Comparison of ENCODE assay signal across 8 cellular contexts in genomic region chr19:36014029-36014924, GRCh38. TPM values are rescaled to one million over a fixed set of nuclear protein-coding genes. Genes with fewer than 3 reads are reported as not detected.
DNase-seq lines count a peak whose midpoint lies in the region; ATAC-seq and TF ChIP-seq lines count a peak whose summit lies in the region.

Gene ALKBH6, minus strand, starts transcription at chr19:36014213. Its CDS starts 816 bp downstream, at chr19:36013397.

- H3K36me3 ChIP-seq in IMR-90 (ENCODE audit: control insufficient read depth, insufficient read depth, low read length), result peaks cover 28% of the 10 kb centered on the region

- no peak within 1 kb of the TSS for H2BK120ac ChIP-seq in IMR-90 (ENCODE audit: low read depth, low read length)

- POLR2A ChIA-PET in IMR-90 (lab: Charles Lee; ENCODE audit: unreplicated experiment), result no interaction called here

- CTCF ChIA-PET in IMR-90 (lab: Yijun Ruan, JAX), result no interaction called here

- no peaks in the 10 kb centered on the region for H4K20me1 ChIP-seq in IMR-90 (ENCODE audit: insufficient read depth, low read length)

- H3K18ac ChIP-seq in IMR-90 (ENCODE audit: low read depth, low read length), result no peak within 1 kb of the TSS

- BruUV-seq in IMR-90 (replicated peaks; lab: Mats Ljungman, UMichigan), result no TSS peak

- peak within 1 kb of the TSS; percentile 56 for H2AK5ac ChIP-seq in IMR-90 (ENCODE audit: low read depth, low read length)

- peak within 1 kb of the TSS; percentile 21 to 96 for H4K8ac ChIP-seq in IMR-90 (ENCODE audit: low read depth in 2 of 2, low read length in 2 of 2)

- H3K4me1 ChIP-seq in IMR-90 (ENCODE audit: control insufficient read depth, insufficient read depth, low read length), result peaks cover 7% of the 10 kb centered on the region; the same call in 1 of the 2 replicates
- H3K4me1 ChIP-seq in mononuclear cell (ENCODE audit: insufficient read depth, low read length), result peaks cover 23% of the 10 kb centered on the region

- peak within 1 kb of the TSS; percentile 30 for H3K14ac ChIP-seq in IMR-90 (replicated peaks; ENCODE audit: low read depth, low read length)

- peak within 1 kb of the TSS; percentile 97 for H2AFZ ChIP-seq in IMR-90 (replicated peaks; ENCODE audit: low read length, poor library complexity)

- no peak within 1 kb of the TSS for H2BK20ac ChIP-seq in IMR-90 (ENCODE audit: low read depth, low read length)

- peaks cover 7 to 14% of the 10 kb centered on the region in 2 experiments; a peak in 3 of 4 replicates for H3K79me1 ChIP-seq in IMR-90 (ENCODE audit: low read depth in 1 of 2, low read length in 2 of 2)

- H3K56ac ChIP-seq in IMR-90 (ENCODE audit: extremely low read depth, insufficient read depth, low read length), result peak within 1 kb of the TSS; percentile 92; the same call in 1 of the 2 replicates

- peak; percentile 100 for DNase-seq in DMS 273 (lab: John Stamatoyannopoulos, UW; ENCODE audit: unreplicated experiment)
- peak; percentile 97 for DNase-seq in IMR-90
- peak; percentile 100 for DNase-seq in OCI-M1 (lab: John Stamatoyannopoulos, UW)
- DNase-seq in activated T-cell treated with anti-CD3 and anti-CD28 coated beads for 24 hours (ENCODE audit: low read depth), result peak; percentile 99
- peak; percentile 100 for DNase-seq in epithelial cell of esophagus (ENCODE audit: low read depth)
- peak; percentile 95 to 98 for DNase-seq in stimulated activated CD8-positive, alpha-beta memory T cell treated with anti-CD3 and anti-CD28 coated beads, Interleukin-4, amount 100 ng/mL, for 1 hour (ENCODE audit: low read depth in 2 of 2, low spot score in 1 of 2)

- H4K91ac ChIP-seq in IMR-90 (ENCODE audit: insufficient read depth, low read depth, low read length), result 0 out of 2 replicates have a peak within 1 kb of the TSS, but pooled peaks have one; percentile 13

- WGBS in IMR-90 (ENCODE audit: extremely low coverage in 2 of 2, insufficient read length in 1 of 2), 2 experiments, result 0% methylated on average over 13 of the region's 42 CpGs; no CpG with 5 or more reads in 1 of the 2 experiments

- H2BK5ac ChIP-seq in IMR-90 (ENCODE audit: low read depth, low read length, poor library complexity, severe bottlenecking), result peak within 1 kb of the TSS; percentile 47

- dilution Hi-C loops in IMR-90 (cut with HindIII; ENCODE audit: low sequenced_read_pairs, unreplicated experiment), result no loop called here

- H3K27me3 ChIP-seq in IMR-90 (ENCODE audit: control insufficient read depth, insufficient read depth, low read length) (no peaks in the 10 kb centered on the region), mononuclear cell (ENCODE audit: insufficient read depth, low read length) (no peaks in the 10 kb centered on the region)

- peak within 1 kb of the TSS; percentile 98 for H3K4me2 ChIP-seq in IMR-90 (ENCODE audit: low read depth, low read length)

- no peak within 1 kb of the TSS for H2BK15ac ChIP-seq in IMR-90 (ENCODE audit: low read depth, low read length)

- peak within 1 kb of the TSS; percentile 65; the same call in 1 of the 2 replicates for H4K5ac ChIP-seq in IMR-90 (ENCODE audit: low read depth, low read length)

- in situ Hi-C loops in IMR-90 (cut with MboI; ENCODE audit: low sequenced_read_pairs), result no loop called here

- no peak for TF ChIP-seq RAD21 in IMR-90 (IDR thresholded peaks at IDR 0.05; ENCODE audit: low read length)

- TF ChIP-seq CTCF in IMR-90 (conservative IDR thresholded peaks at IDR 0.05; ENCODE audit: low read depth, low read length), result no peak
- no peak for TF ChIP-seq CTCF in epithelial cell of esophagus (IDR thresholded peaks at IDR 0.05; ENCODE audit: insufficient read depth, low read depth, low read length, missing control alignments)

- H2AK9ac ChIP-seq in IMR-90 (replicated peaks; ENCODE audit: low read depth, low read length, poor library complexity), result peak within 1 kb of the TSS; percentile 84

- intact Hi-C loops in IMR-90 (cut with micrococcal nuclease), result loop anchor here (1.0 kb wide), 1 partner anchor 40 kb away; the partner anchor contains the start of genes THAP8 and WDR62

- H3K9me3 ChIP-seq in IMR-90 (ENCODE audit: control insufficient read depth, insufficient read depth, low read length) (no peaks in the 10 kb centered on the region), mononuclear cell (ENCODE audit: low read depth, low read length) (no peaks in the 10 kb centered on the region)

- ATAC-seq in GM21528 (IDR thresholded peaks at IDR 0.05; ENCODE audit: low FRiP score, unreplicated experiment), result peak; percentile 91
- ATAC-seq in IMR-90 (ENCODE audit: low read depth), result peak; percentile 98

- peak within 1 kb of the TSS; percentile 53 for H3K4ac ChIP-seq in IMR-90 (ENCODE audit: low read depth, low read length)

- H3K27ac ChIP-seq in IMR-90 (ENCODE audit: insufficient read depth, low read length), result peak within 1 kb of the TSS; percentile 73

- H3K4me3 ChIP-seq in IMR-90 (ENCODE audit: insufficient read depth, low read depth, low read length) (peak within 1 kb of the TSS; percentile 88), epithelial cell of esophagus (ENCODE audit: low read length) (peak within 1 kb of the TSS; percentile 84), mononuclear cell (ENCODE audit: low read length) (peak within 1 kb of the TSS; percentile 58)

- peak within 1 kb of the TSS; percentile 39; the same call in 1 of the 2 replicates for H3K23ac ChIP-seq in IMR-90 (ENCODE audit: low read depth, low read length)

- peak within 1 kb of the TSS; percentile 84 for H3K9ac ChIP-seq in IMR-90 (ENCODE audit: low read depth, low read length)

- peak; percentile 53; the same call in 1 of the 2 replicates for TF ChIP-seq POLR2A in IMR-90 (IDR thresholded peaks at IDR 0.05; ENCODE audit: low read depth, low read length)

- H3K9me1 ChIP-seq in IMR-90 (ENCODE audit: insufficient read depth, low read length), result peaks cover 6% of the 10 kb centered on the region

TF ChIP-seq in IMR-90, 13 proteins besides CTCF, POLR2A, EP300 and RAD21:
- no peak for TF ChIP-seq MAFK (IDR thresholded peaks at IDR 0.05; ENCODE audit: low read depth, low read length)
- peak; percentile 81 for TF ChIP-seq MXI1 (IDR thresholded peaks at IDR 0.05; ENCODE audit: borderline replicate concordance, low read depth, low read length)
- peak; percentile 36; the same call in 1 of the 2 replicates for TF ChIP-seq MAZ (IDR thresholded peaks at IDR 0.05; ENCODE audit: borderline replicate concordance, low read depth, low read length)
- TF ChIP-seq FOS (IDR thresholded peaks at IDR 0.05; ENCODE audit: low read depth, low read length), result peak; percentile 40; the same call in 1 of the 2 replicates
- TF ChIP-seq RFX5 (IDR thresholded peaks at IDR 0.05; ENCODE audit: low read depth, low read length), result no peak

RNA-seq across cellular contexts. Expression of gene ALKBH6, which starts in this region (rescaled TPM):
- total RNA-seq in IMR-90 (2012; rRNA removed), result 10.3 and 12.9 TPM in 2 replicates
- polyA plus RNA-seq in IMR-90 (2012; rRNA removed), result 38.7 and 42.7 TPM in 2 replicates
- polyA plus RNA-seq in IMR-90 (2012; cell fraction: cytosol; rRNA removed), result 21.2 and 48.6 TPM in 2 replicates
- 120 and 144 TPM in 2 replicates for polyA plus RNA-seq in IMR-90 (2012; cell fraction: nucleus; rRNA removed; ENCODE audit: low replicate concordance)
- 6.6 TPM for total RNA-seq in mononuclear cell

Comparison
In these comparisons a context has a peak if more than half of its experiments do, and no peak if none do; other contexts are left out.
1. Peak in every context shown above with its lines: DNase-seq, ATAC-seq, H3K4me3 ChIP-seq and H3K27ac ChIP-seq.